Comparison of ENCODE assay signal across 8 cellular contexts in genomic region chr3:101635954-101636798, GRCh38. TPM values are rescaled to one million over a fixed set of nuclear protein-coding genes. Genes with fewer than 3 reads are reported as not detected.
DNase-seq lines count a peak whose midpoint lies in the region; ATAC-seq and TF ChIP-seq lines count a peak whose summit lies in the region.

No MANE protein-coding gene starts in this region.

- H3K4me3 ChIP-seq in AG09309 (ENCODE audit: control insufficient read depth, low read depth, low read length) = no peak overlapping the region

- no peak overlapping the region for H3K4me3 Mint-ChIP-seq in activated CD8-positive, alpha-beta T cell treated with anti-CD3 and anti-CD28 coated beads, Interleukin-2, amount 10 ng/mL, durations not matched to agents 7 days and 5 days
- H3K4me3 Mint-ChIP-seq in nephron progenitor cell = no peak overlapping the region

- ATAC-seq in GM18858 (IDR thresholded peaks at IDR 0.05; ENCODE audit: unreplicated experiment) (peak; percentile 94), HG03039 (IDR thresholded peaks at IDR 0.05; ENCODE audit: unreplicated experiment) (peak; percentile 89)
- ATAC-seq in activated CD8-positive, alpha-beta T cell treated with anti-CD3 and anti-CD28 coated beads, Interleukin-2, amount 10 ng/mL, durations not matched to agents 7 days and 5 days = peak; percentile 92

- DNase-seq in AG09309 (ENCODE audit: low read depth) (no peak), NCI-H774 (lab: John Stamatoyannopoulos, UW) (peak; percentile 33), erythroblast (lab: John Stamatoyannopoulos, UW) (peak; percentile 72 to 80), nephron progenitor cell (peak; percentile 75), substantia nigra (lab: John Stamatoyannopoulos, UW) (peak in 32 of 49 donors; percentile 1 to 47 (median 18))
- peak; percentile 85 for DNase-seq in activated CD8-positive, alpha-beta T cell treated with anti-CD3 and anti-CD28 coated beads, Interleukin-2, amount 10 ng/mL, durations not matched to agents 7 days and 5 days

- peaks cover 6% of the 10 kb centered on the region for H3K27me3 Mint-ChIP-seq in activated CD8-positive, alpha-beta T cell treated with anti-CD3 and anti-CD28 coated beads, Interleukin-2, amount 10 ng/mL, durations not matched to agents 7 days and 5 days (ENCODE audit: low read depth)
- peaks cover 14% of the 10 kb centered on the region for H3K27me3 Mint-ChIP-seq in nephron progenitor cell (ENCODE audit: low read depth, poor library complexity)

- CTCF ChIA-PET in activated CD8-positive, alpha-beta T cell treated with anti-CD3 and anti-CD28 coated beads, Interleukin-2, amount 10 ng/mL, durations not matched to agents 7 days and 5 days (lab: Charles Lee) = no interaction called here

- H3K27ac ChIP-seq in substantia nigra (ENCODE audit: low read depth, low read length, poor library complexity, severe bottlenecking) = no peak overlapping the region

- no peak overlapping the region for H3K27ac Mint-ChIP-seq in activated CD8-positive, alpha-beta T cell treated with anti-CD3 and anti-CD28 coated beads, Interleukin-2, amount 10 ng/mL, durations not matched to agents 7 days and 5 days
- H3K27ac Mint-ChIP-seq in nephron progenitor cell = no peak overlapping the region

- POLR2A ChIA-PET in activated CD8-positive, alpha-beta T cell treated with anti-CD3 and anti-CD28 coated beads, Interleukin-2, amount 10 ng/mL, durations not matched to agents 7 days and 5 days (lab: Charles Lee) = no interaction called here

- peaks cover 5% of the 10 kb centered on the region for H3K4me1 Mint-ChIP-seq in activated CD8-positive, alpha-beta T cell treated with anti-CD3 and anti-CD28 coated beads, Interleukin-2, amount 10 ng/mL, durations not matched to agents 7 days and 5 days (ENCODE audit: low read depth)
- H3K4me1 Mint-ChIP-seq in nephron progenitor cell = peaks cover 25% of the 10 kb centered on the region

- no peaks in the 10 kb centered on the region for H3K9me3 Mint-ChIP-seq in activated CD8-positive, alpha-beta T cell treated with anti-CD3 and anti-CD28 coated beads, Interleukin-2, amount 10 ng/mL, durations not matched to agents 7 days and 5 days (ENCODE audit: insufficient read depth)
- no peaks in the 10 kb centered on the region for H3K9me3 Mint-ChIP-seq in nephron progenitor cell

- TF ChIP-seq CTCF in AG09309 (IDR thresholded peaks at IDR 0.05; ENCODE audit: control insufficient read depth, insufficient read depth, low read depth, low read length, missing control alignments) (peak; percentile 64), nephron progenitor cell (IDR thresholded peaks at IDR 0.05) (peak; percentile 67)

- no peak for TF ChIP-seq POLR2A in erythroblast (IDR thresholded peaks at IDR 0.05; ENCODE audit: low read length)

- no peaks in the 10 kb centered on the region for H3K36me3 Mint-ChIP-seq in activated CD8-positive, alpha-beta T cell treated with anti-CD3 and anti-CD28 coated beads, Interleukin-2, amount 10 ng/mL, durations not matched to agents 7 days and 5 days (ENCODE audit: low read depth)
- no peaks in the 10 kb centered on the region for H3K36me3 Mint-ChIP-seq in nephron progenitor cell (ENCODE audit: low read depth)

RNA-seq across cellular contexts. Expression of gene ZBTB11, which starts 40.8 kb away (rescaled TPM):
- total RNA-seq in activated CD8-positive, alpha-beta T cell treated with anti-CD3 and anti-CD28 coated beads, Interleukin-2, amount 10 ng/mL, durations not matched to agents 7 days and 5 days = 10 to 100 TPM; 30.7 to 33.6 TPM

RNA-seq across cellular contexts. Expression of gene RPL24, which starts 50.3 kb away (rescaled TPM):
- 100 to 1,000 TPM; 948 to 978 TPM for total RNA-seq in activated CD8-positive, alpha-beta T cell treated with anti-CD3 and anti-CD28 coated beads, Interleukin-2, amount 10 ng/mL, durations not matched to agents 7 days and 5 days
